In the genomic region with DNA sequence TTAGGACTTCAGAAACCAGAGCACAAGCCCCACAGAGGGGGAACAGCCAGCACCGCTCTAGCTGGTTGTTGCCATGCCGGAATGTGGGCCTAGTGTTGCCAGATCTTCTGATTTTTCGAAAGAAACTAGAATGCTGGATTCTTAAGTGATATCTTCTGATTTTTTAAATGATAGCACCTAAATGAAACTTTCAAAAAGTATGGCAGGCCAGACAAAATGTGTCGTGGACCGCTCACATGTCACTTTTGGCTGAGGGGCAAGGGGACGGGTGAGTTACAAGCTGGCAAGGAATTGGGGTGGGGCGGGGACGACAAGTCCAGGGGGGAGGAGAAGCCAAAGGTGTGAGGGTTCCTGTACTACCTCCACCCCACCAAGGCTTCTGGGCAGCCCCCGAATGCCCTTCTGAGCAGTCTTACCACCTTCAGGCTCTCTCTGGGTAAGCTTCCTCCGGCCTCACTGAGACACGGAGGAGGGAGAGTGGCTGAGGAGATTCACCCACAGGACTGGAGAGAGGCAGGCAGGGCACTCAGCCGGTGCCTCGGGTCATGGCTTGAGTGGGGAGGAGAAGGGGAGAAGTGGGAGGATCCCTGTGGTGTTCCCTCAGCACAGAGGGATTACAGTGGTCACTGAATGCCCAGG, we compare ENCODE assay signal across 25 cellular contexts. TPM values are rescaled to one million over a fixed set of nuclear protein-coding genes. Genes with fewer than 3 reads are reported as not detected.
DNase-seq lines count a peak whose midpoint lies in the region; ATAC-seq and TF ChIP-seq lines count a peak whose summit lies in the region.
"Had no signal": no experiment of that assay in that cellular context is flagged by ENCODE, and none has a peak within 500 bp of the region (broad histone marks: within the 10 kb centered on the region; RNA-seq: fewer than 3 reads in every experiment).

No MANE protein-coding gene starts in this region.

- H3K27me3 Mint-ChIP-seq in CD8-positive, alpha-beta T cell (ENCODE audit: low read depth), result no peaks in the 10 kb centered on the region
- H3K27me3 Mint-ChIP-seq in progenitor cell of endocrine pancreas, result no peaks in the 10 kb centered on the region

- peaks cover under 1% of the 10 kb centered on the region for H3K36me3 ChIP-seq in CD8-positive, alpha-beta T cell (ENCODE audit: insufficient read depth, low read length)
- H3K36me3 ChIP-seq in esophagus muscularis mucosa (peaks cover 0 to 31% (median 14%) of the 10 kb centered on the region in 4 donors), esophagus squamous epithelium (peaks cover 0 to 40% (median 0%) of the 10 kb centered on the region in 3 donors)
- H3K36me3 ChIP-seq: breast epithelium, WERI-Rb-1 had no signal

- intact Hi-C loops in CD8-positive, alpha-beta T cell (cut with DNase I, micrococcal nuclease), result no loop called here
- intact Hi-C loops in esophagus muscularis mucosa (cut with DNase I) (loop anchor here (10.0 kb wide), 1 partner anchor 1575 kb away; no protein-coding TSS in a partner anchor), esophagus squamous epithelium (cut with DNase I) (no loop called here)

- TF ChIP-seq CTCF in CD8-positive, alpha-beta T cell (IDR thresholded peaks at IDR 0.05), result no peak
- TF ChIP-seq CTCF in GM10266 (IDR thresholded peaks at IDR 0.05; ENCODE audit: control insufficient read depth, insufficient read depth, low read depth, missing control alignments), result no peak
- no peak for TF ChIP-seq CTCF in esophagus muscularis mucosa (IDR thresholded peaks at IDR 0.05)
- TF ChIP-seq CTCF in progenitor cell of endocrine pancreas (IDR thresholded peaks at IDR 0.05; ENCODE audit: unreplicated experiment), result no peak
- TF ChIP-seq CTCF in esophagus squamous epithelium (IDR thresholded peaks at IDR 0.05), result no peak

- peaks cover 9% of the 10 kb centered on the region for H3K4me1 Mint-ChIP-seq in CD8-positive, alpha-beta T cell (ENCODE audit: low read depth)
- peaks cover 2% of the 10 kb centered on the region for H3K4me1 Mint-ChIP-seq in progenitor cell of endocrine pancreas (ENCODE audit: low read depth)
- H3K4me1 Mint-ChIP-seq: nephron had no signal

- H3K4me3 ChIP-seq in CD8-positive, alpha-beta T cell (ENCODE audit: low read depth, low read length), result no peak overlapping the region
- H3K4me3 ChIP-seq in esophagus muscularis mucosa (no peak overlapping the region), esophagus squamous epithelium (no peak overlapping the region)
- H3K4me3 ChIP-seq: breast epithelium, lung, SJCRH30, tibial nerve had no signal

- no peaks in the 10 kb centered on the region for H3K9me3 Mint-ChIP-seq in CD8-positive, alpha-beta T cell
- H3K9me3 Mint-ChIP-seq in progenitor cell of endocrine pancreas (ENCODE audit: low read depth), result no peaks in the 10 kb centered on the region
- H3K9me3 Mint-ChIP-seq: activated naive CD4-positive, alpha-beta T cell treated with anti-CD3 and anti-CD28 coated beads, Interleukin-2, amount 50 U/mL, for 72 hours; CD14-positive monocyte; nephron had no signal

- TF ChIP-seq POLR2A in esophagus muscularis mucosa (IDR thresholded peaks at IDR 0.05; ENCODE audit: low read depth), result no peak
- no peak for TF ChIP-seq POLR2A in esophagus squamous epithelium (IDR thresholded peaks at IDR 0.05)

- CTCF ChIA-PET in CD8-positive, alpha-beta T cell (lab: Charles Lee), result no interaction called here

- H3K27ac ChIP-seq in CD8-positive, alpha-beta T cell (ENCODE audit: low read depth, low read length), result no peak overlapping the region
- H3K27ac ChIP-seq in esophagus muscularis mucosa (replicated peaks in 1 of 4), result no peak overlapping the region
- H3K27ac ChIP-seq in esophagus squamous epithelium, result no peak overlapping the region
- H3K27ac ChIP-seq: breast epithelium, parathyroid adenoma, SJCRH30, tibial nerve, WERI-Rb-1 had no signal

- no peaks in the 10 kb centered on the region for H3K9me3 ChIP-seq in CD8-positive, alpha-beta T cell (ENCODE audit: low read length)
- H3K9me3 ChIP-seq in esophagus muscularis mucosa, result no peaks in the 10 kb centered on the region
- H3K9me3 ChIP-seq in esophagus squamous epithelium, result no peaks in the 10 kb centered on the region
- H3K9me3 ChIP-seq: breast epithelium, SJCRH30, tibial nerve had no signal

- H3K36me3 Mint-ChIP-seq in CD8-positive, alpha-beta T cell, result peaks cover 18% of the 10 kb centered on the region
- H3K36me3 Mint-ChIP-seq in progenitor cell of endocrine pancreas (ENCODE audit: insufficient read depth), result peaks cover 3% of the 10 kb centered on the region
- H3K36me3 Mint-ChIP-seq: activated naive CD4-positive, alpha-beta T cell treated with anti-CD3 and anti-CD28 coated beads, Interleukin-2, amount 50 U/mL, for 72 hours had no signal

- H3K27ac Mint-ChIP-seq in CD8-positive, alpha-beta T cell, result peak overlapping the region; percentile 7
- H3K27ac Mint-ChIP-seq in progenitor cell of endocrine pancreas, result peak overlapping the region; percentile 17
- H3K27ac Mint-ChIP-seq: nephron had no signal

- POLR2A ChIA-PET in CD8-positive, alpha-beta T cell (lab: Charles Lee), result no interaction called here

- no peak for ATAC-seq in CD8-positive, alpha-beta T cell
- ATAC-seq in GM18861 (IDR thresholded peaks at IDR 0.05; ENCODE audit: unreplicated experiment), result no peak
- ATAC-seq: activated naive CD4-positive, alpha-beta T cell treated with anti-CD3 and anti-CD28 coated beads, Interleukin-2, amount 50 U/mL, for 72 hours; right cardiac atrium had no signal

- no peak for TF ChIP-seq EP300 in esophagus muscularis mucosa (IDR thresholded peaks at IDR 0.05)

- H3K4me1 ChIP-seq in CD8-positive, alpha-beta T cell (ENCODE audit: insufficient read depth, low read length), result peaks cover 9% of the 10 kb centered on the region
- H3K4me1 ChIP-seq in esophagus muscularis mucosa (peaks cover 4 to 15% (median 12%) of the 10 kb centered on the region in 4 donors), esophagus squamous epithelium (peaks cover 9 to 28% (median 9%) of the 10 kb centered on the region in 3 donors)
- H3K4me1 ChIP-seq: breast epithelium had no signal

- no peak for DNase-seq in CD8-positive, alpha-beta T cell
- DNase-seq in GM10266 (ENCODE audit: extremely low spot score) (peak; percentile 9), esophagus muscularis mucosa (ENCODE audit: extremely low spot score) (peak; percentile 88), progenitor cell of endocrine pancreas (ENCODE audit: low spot score, unreplicated experiment) (no peak), 8988T (no peak), esophagus squamous epithelium (lab: John Stamatoyannopoulos, UW) (no peak)
- DNase-seq: activated CD4-positive, alpha-beta T cell treated with anti-CD3 and anti-CD28 coated beads for 48 hours; anterior cingulate cortex; DND-41; GF-D8; hippocampal formation; NCI-H146; right cardiac atrium; SJCRH30; stimulated activated CD4-positive, alpha-beta T cell treated with anti-CD3 and anti-CD28 coated beads, Interleukin-1b, Interleukin-23, amount 100 ng/mL, for 48 hours; SW 1271; WERI-Rb-1 had no signal

- H3K27me3 ChIP-seq in CD8-positive, alpha-beta T cell (ENCODE audit: insufficient read depth, low read length), result no peaks in the 10 kb centered on the region
- H3K27me3 ChIP-seq in esophagus muscularis mucosa (no peaks in the 10 kb centered on the region), esophagus squamous epithelium (no peaks in the 10 kb centered on the region)
- H3K27me3 ChIP-seq: breast epithelium, SJCRH30, tibial nerve had no signal

- H3K4me3 Mint-ChIP-seq in CD8-positive, alpha-beta T cell, result no peak overlapping the region
- no peak overlapping the region for H3K4me3 Mint-ChIP-seq in progenitor cell of endocrine pancreas (ENCODE audit: low read depth)
- H3K4me3 Mint-ChIP-seq: CD14-positive monocyte, nephron had no signal

- 79% methylated on average over 12 of the region's 13 CpGs for WGBS in esophagus muscularis mucosa
- WGBS in esophagus squamous epithelium, 2 donors, result 72 to 75% methylated on average over 10 to 11 of the region's 13 CpGs

RNA-seq across cellular contexts. Expression of gene B4GALT7, which starts 10.3 kb away (rescaled TPM):
- total RNA-seq in CD8-positive, alpha-beta T cell, result 10 to 100 TPM; 33.4 to 36.6 TPM
- 10 to 100 TPM; 14.3 to 17.9 (median 16.9) TPM for total RNA-seq in esophagus muscularis mucosa
- total RNA-seq in progenitor cell of endocrine pancreas, result 33.4 and 38.8 TPM in 2 replicates
- total RNA-seq in esophagus squamous epithelium, result 10 to 100 TPM; 13.5 to 22.9 (median 15.8) TPM

RNA-seq across cellular contexts. Expression of gene TMED9, which starts 18.2 kb away (rescaled TPM):
- total RNA-seq in CD8-positive, alpha-beta T cell, result 10 to 100 TPM; 42.4 to 52.2 TPM
- total RNA-seq in esophagus muscularis mucosa (10 to 100 TPM; 47.3 to 75.7 (median 62.3) TPM), progenitor cell of endocrine pancreas (161 and 170 TPM in 2 replicates), esophagus squamous epithelium (100 to 1,000 TPM in 3 of 4 donors, 10 to 100 TPM in 1; 96.5 to 141 (median 119) TPM)

RNA-seq across cellular contexts. Expression of gene FAM193B, which starts 55.9 kb away (rescaled TPM):
- total RNA-seq in CD8-positive, alpha-beta T cell, result 100 to 1,000 TPM; 136 to 141 TPM
- 10 to 100 TPM; 24.4 to 65.6 (median 50.7) TPM for total RNA-seq in esophagus muscularis mucosa
- 163 and 165 TPM in 2 replicates for total RNA-seq in progenitor cell of endocrine pancreas
- 10 to 100 TPM; 28.5 to 52.1 (median 41.9) TPM for total RNA-seq in esophagus squamous epithelium

Comparison
In these comparisons a context has a peak if more than half of its experiments do, and no peak if none do; other contexts are left out.
1. DNase-seq: peak in GM10266 (single experiment) and esophagus muscularis mucosa (single experiment); none in CD8-positive, alpha-beta T cell (0 of 7), progenitor cell of endocrine pancreas (single experiment), 8988T (single experiment) and esophagus squamous epithelium (single experiment).